26 cellular contexts compared by ENCODE assay signal in the genomic region with DNA sequence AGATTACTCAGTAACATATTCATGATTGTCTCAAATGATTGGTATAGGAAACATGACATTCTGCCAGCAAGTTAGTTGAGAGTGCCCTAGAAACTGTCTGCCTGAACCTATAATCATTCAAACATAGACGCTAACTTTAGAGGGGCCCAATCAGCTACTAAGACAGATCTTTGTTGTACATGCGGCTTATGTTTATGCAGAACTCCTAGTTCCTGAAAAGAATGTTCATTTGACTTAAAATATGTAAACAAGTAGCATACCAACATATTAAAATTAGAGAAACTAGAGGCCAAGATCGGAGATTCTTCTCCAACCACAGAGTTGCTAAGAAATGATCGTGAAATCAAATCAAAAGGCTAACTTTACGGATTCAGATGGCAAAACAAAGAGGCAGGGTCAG.
"Had no signal": no experiment of that assay in that cellular context is flagged by ENCODE, and none has a peak within 500 bp of the region (broad histone marks: within the 10 kb centered on the region; RNA-seq: fewer than 3 reads in every experiment).

No MANE protein-coding gene starts in this region.

- H3K27ac ChIP-seq: brain microvascular endothelial cell, coronary artery, gastroesophageal sphincter, hepatocyte, neutrophil, pancreas, psoas muscle, sigmoid colon, upper lobe of left lung, vagina, VCaP had no signal

- H3K36me3 ChIP-seq: brain microvascular endothelial cell, gastroesophageal sphincter, neutrophil, pancreas, sigmoid colon, upper lobe of left lung, vagina had no signal

- H3K9me3 ChIP-seq: gastroesophageal sphincter, mucosa of descending colon, neutrophil, pancreas, psoas muscle, sigmoid colon, upper lobe of left lung, vagina had no signal

- DNase-seq: activated CD4-positive, alpha-beta memory T cell treated with anti-CD3 and anti-CD28 coated beads, Interleukin-2, amount 10 ng/mL, durations not matched to agents 7 days and 5 days; activated CD4-positive, alpha-beta T cell treated with anti-CD3 and anti-CD28 coated beads, Interleukin-2, amount 10 ng/mL, durations not matched to agents 24 days and 14 days; activated CD8-positive, alpha-beta memory T cell treated with anti-CD3 and anti-CD28 coated beads, Interleukin-2, amount 50 U/mL, for 48 hours; activated gamma-delta T cell; activated naive CD4-positive, alpha-beta T cell treated with anti-CD3 and anti-CD28 coated beads, Interleukin-2, amount 10 ng/mL, durations not matched to agents 7 days and 5 days; activated naive CD8-positive, alpha-beta T cell treated with anti-CD3 and anti-CD28 coated beads, Interleukin-2, amount 10 ng/mL, durations not matched to agents 7 days and 5 days; activated T-cell treated with anti-CD3 and anti-CD28 coated beads, Interleukin-2, amount 50 U/mL, for 24 hours; amniotic stem cell; brain microvascular endothelial cell; dorsolateral prefrontal cortex; effector memory CD8-positive, alpha-beta T cell; left cardiac atrium; left ventricle myocardium superior; mucosa of descending colon; pancreas; psoas muscle; sigmoid colon; small intestine; stimulated activated CD4-positive, alpha-beta T cell treated with anti-CD3 and anti-CD28 coated beads, Interleukin-4, amount 100 ng/mL, for 24 hours; upper lobe of left lung had no signal

- H3K4me3 ChIP-seq: coronary artery, dorsolateral prefrontal cortex, gastroesophageal sphincter, hepatocyte, mucosa of descending colon, pancreas, psoas muscle, sigmoid colon, upper lobe of left lung, vagina had no signal

- H3K27me3 ChIP-seq: brain microvascular endothelial cell, dorsolateral prefrontal cortex, gastroesophageal sphincter, neutrophil, pancreas, sigmoid colon, upper lobe of left lung, vagina had no signal
